In genomic region chr12:77599782-77600491, GRCh38 we compare ENCODE assay signal across 17 cellular contexts.
DNase-seq lines count a peak whose midpoint lies in the region; ATAC-seq and TF ChIP-seq lines count a peak whose summit lies in the region.
"Had no signal": no experiment of that assay in that cellular context is flagged by ENCODE, and none has a peak within 500 bp of the region (broad histone marks: within the 10 kb centered on the region; RNA-seq: fewer than 3 reads in every experiment).

No MANE protein-coding gene starts in this region.

- TF ChIP-seq CTCF in neural cell (IDR thresholded peaks at IDR 0.05; ENCODE audit: poor library complexity, severe bottlenecking), result no peak

- H2AFZ ChIP-seq in neural cell (ENCODE audit: low read depth, low read length), result no peak overlapping the region

- no peak overlapping the region for H3K4me3 ChIP-seq in neural cell (ENCODE audit: low read length)
- H3K4me3 ChIP-seq: ovary had no signal

- ATAC-seq in GM18907 (IDR thresholded peaks at IDR 0.05; ENCODE audit: unreplicated experiment), result peak; percentile 88
- ATAC-seq in GM21825 (IDR thresholded peaks at IDR 0.05; ENCODE audit: unreplicated experiment), result peak; percentile 78
- peak; percentile 84 for ATAC-seq in HG03354 (IDR thresholded peaks at IDR 0.05; ENCODE audit: poor library complexity, severe bottlenecking, unreplicated experiment)
- no peak for ATAC-seq in left lobe of liver

- H4K20me1 ChIP-seq in neural cell (ENCODE audit: insufficient read depth), result no peaks in the 10 kb centered on the region

- TF ChIP-seq EP300 in neural cell (conservative IDR thresholded peaks at IDR 0.05; ENCODE audit: poor library complexity, severe bottlenecking), result no peak

- no peak overlapping the region for H3K9ac ChIP-seq in neural cell (ENCODE audit: low read length)

- no peaks in the 10 kb centered on the region for H3K27me3 ChIP-seq in neural cell (ENCODE audit: insufficient read depth, low read depth, low read length)
- H3K27me3 ChIP-seq: ovary had no signal

- H3K36me3 ChIP-seq in neural cell (ENCODE audit: insufficient read depth, low read length), result no peaks in the 10 kb centered on the region
- H3K36me3 ChIP-seq: ovary had no signal

- H3F3A ChIP-seq in neural cell (ENCODE audit: insufficient read depth, low read length, poor library complexity, severe bottlenecking), result peaks cover 5% of the 10 kb centered on the region

- DNase-seq in left lobe of liver (ENCODE audit: low spot score), result no peak
- DNase-seq in stimulated activated CD4-positive, alpha-beta T cell treated with anti-CD3 and anti-CD28 coated beads, Interleukin-2, amount 100 ng/mL, for 48 hours, result no peak
- no peak for DNase-seq in activated gamma-delta T cell (lab: John Stamatoyannopoulos, UW)
- DNase-seq in activated CD4-positive, alpha-beta T cell treated with anti-CD3 and anti-CD28 coated beads, Interleukin-2, amount 50 U/mL, for 1 hour, result no peak
- DNase-seq: activated CD4-positive, alpha-beta T cell treated with anti-CD3 and anti-CD28 coated beads, Interleukin-2, amount 10 ng/mL, durations not matched to agents 7 days and 5 days; activated effector memory CD4-positive, alpha-beta T cell treated with Interleukin-2 at 50 U/mL for 16 hours; hypothalamus; NCI-H2107; OCI-M1; ovary; stimulated activated CD4-positive, alpha-beta T cell treated with anti-CD3 and anti-CD28 coated beads, Interleukin-1b, Interleukin-23, amount 100 ng/mL, for 48 hours had no signal

- no peak for TF ChIP-seq RAD21 in neural cell (conservative IDR thresholded peaks at IDR 0.05)

- H3K79me2 ChIP-seq in neural cell (replicated peaks; ENCODE audit: insufficient read depth, low read length), result no peaks in the 10 kb centered on the region

- no peak overlapping the region for H3K4me2 ChIP-seq in neural cell (ENCODE audit: low read length)

- H3K9me3 ChIP-seq in neural cell (ENCODE audit: low read length), result no peaks in the 10 kb centered on the region
- H3K9me3 ChIP-seq: ovary had no signal

- no peaks in the 10 kb centered on the region for H3K9me2 ChIP-seq in neural cell (ENCODE audit: insufficient read depth, low read length)

- H3K27ac ChIP-seq in neural cell (ENCODE audit: low read length), result peak overlapping the region; percentile 50
- H3K27ac ChIP-seq: C4-2B, epithelial cell of prostate, ovary had no signal

TF ChIP-seq in neural cell, 6 proteins besides CTCF, POLR2A, EP300 and RAD21:
- no peak for TF ChIP-seq MXI1 (conservative IDR thresholded peaks at IDR 0.05; ENCODE audit: poor library complexity, severe bottlenecking)
- TF ChIP-seq POLR2AphosphoS5 (IDR thresholded peaks at IDR 0.05), result no peak
- TF ChIP-seq EZH2 (IDR thresholded peaks at IDR 0.05; ENCODE audit: borderline replicate concordance, insufficient read depth, low read length, poor library complexity, severe bottlenecking), result no peak
- TF ChIP-seq REST (IDR thresholded peaks at IDR 0.05; ENCODE audit: borderline replicate concordance), result no peak
- TF ChIP-seq TAF1 (IDR thresholded peaks at IDR 0.05; ENCODE audit: low read depth), result no peak
- no peak for TF ChIP-seq SMC3 (conservative IDR thresholded peaks at IDR 0.05; ENCODE audit: poor library complexity)
TF ChIP-seq in neural cell: peak in this region for 0.
